8 cellular contexts compared by ENCODE assay signal in genomic region chr10:102450374-102451104, GRCh38. TPM values are rescaled to one million over a fixed set of nuclear protein-coding genes. Genes with fewer than 3 reads are reported as not detected.
DNase-seq lines count a peak whose midpoint lies in the region; ATAC-seq and TF ChIP-seq lines count a peak whose summit lies in the region.

No MANE protein-coding gene starts in this region.

- H3K9me3 Mint-ChIP-seq in activated T-helper 17 cell treated with anti-CD3 and anti-CD28 coated beads, Interleukin-2, amount 50 U/mL, for 72 hours: no peaks in the 10 kb centered on the region
- H3K9me3 Mint-ChIP-seq in nephron: no peaks in the 10 kb centered on the region

- in situ Hi-C loops in KBM-7 (cut with MboI; ENCODE audit: low pct_unique_long_range_greater_than_20kb, low sequenced_read_pairs): no loop called here

- TF ChIP-seq CTCF in fibroblast of pulmonary artery (IDR thresholded peaks at IDR 0.05; ENCODE audit: low read length, missing control alignments) (no peak), nephron (IDR thresholded peaks at IDR 0.05; ENCODE audit: unreplicated experiment in 3 of 3) (no peak)

- DNase-seq in DMS79 treated with DMSO at 0.1 percent for 48 hours (lab: John Stamatoyannopoulos, UW) (peak; percentile 42), KBM-7 (peak; percentile 87), RPMI7951 (ENCODE audit: low read depth) (peak; percentile 76), fibroblast of pulmonary artery (ENCODE audit: low read depth) (peak; percentile 77)
- DNase-seq in stimulated activated naive CD8-positive, alpha-beta T cell treated with anti-CD3 and anti-CD28 coated beads, Interleukin-15, Interleukin-2, amounts not matched to agents 100 U/mL and 50 U/mL, for 24 hours: peak; percentile 87

- peak overlapping the region; percentile 73 for H3K4me3 ChIP-seq in fibroblast of pulmonary artery (replicated peaks; ENCODE audit: low read depth, low read length)

- peaks cover 53% of the 10 kb centered on the region for H3K36me3 Mint-ChIP-seq in activated T-helper 17 cell treated with anti-CD3 and anti-CD28 coated beads, Interleukin-2, amount 50 U/mL, for 72 hours (ENCODE audit: low read depth)
- peaks cover 5% of the 10 kb centered on the region for H3K36me3 Mint-ChIP-seq in nephron (ENCODE audit: low read depth)

- no peaks in the 10 kb centered on the region for H3K27me3 Mint-ChIP-seq in activated T-helper 17 cell treated with anti-CD3 and anti-CD28 coated beads, Interleukin-2, amount 50 U/mL, for 72 hours
- H3K27me3 Mint-ChIP-seq in nephron (ENCODE audit: low read depth): peaks cover 3% of the 10 kb centered on the region

- peak overlapping the region; percentile 84 for H3K4me3 Mint-ChIP-seq in activated T-helper 17 cell treated with anti-CD3 and anti-CD28 coated beads, Interleukin-2, amount 50 U/mL, for 72 hours
- H3K4me3 Mint-ChIP-seq in nephron: peak overlapping the region; percentile 94 to 95 (median 94)

- H3K4me1 Mint-ChIP-seq in activated T-helper 17 cell treated with anti-CD3 and anti-CD28 coated beads, Interleukin-2, amount 50 U/mL, for 72 hours: peaks cover 12% of the 10 kb centered on the region
- H3K4me1 Mint-ChIP-seq in nephron: peaks cover 7% of the 10 kb centered on the region

- ATAC-seq in GM21717 (IDR thresholded peaks at IDR 0.05; ENCODE audit: unreplicated experiment): peak; percentile 62
- ATAC-seq in activated T-helper 17 cell treated with anti-CD3 and anti-CD28 coated beads, Interleukin-2, amount 50 U/mL, for 72 hours (replicated peaks): peak; percentile 67
- peak; percentile 76 for ATAC-seq in stimulated activated naive CD8-positive, alpha-beta T cell treated with anti-CD3 and anti-CD28 coated beads, Interleukin-15, Interleukin-2, amounts not matched to agents 100 U/mL and 50 U/mL, for 24 hours

- peak overlapping the region; percentile 87 for H3K27ac Mint-ChIP-seq in activated T-helper 17 cell treated with anti-CD3 and anti-CD28 coated beads, Interleukin-2, amount 50 U/mL, for 72 hours
- peak overlapping the region; percentile 58 to 77 (median 73) for H3K27ac Mint-ChIP-seq in nephron

RNA-seq across cellular contexts. Expression of gene C10orf95, which starts 0.8 kb away (rescaled TPM):
- not detected in 2 replicates for total RNA-seq in RPMI7951 (2014; rRNA removed; shearing (Covaris generic))
- total RNA-seq in activated T-helper 17 cell treated with anti-CD3 and anti-CD28 coated beads, Interleukin-2, amount 50 U/mL, for 72 hours: under 1 TPM; 0.29 to 0.39 TPM

RNA-seq across cellular contexts. Expression of gene CUEDC2, which starts 18.2 kb away (rescaled TPM):
- total RNA-seq in RPMI7951 (2014; rRNA removed; shearing (Covaris generic)): 43.4 and 53.6 TPM in 2 replicates
- total RNA-seq in activated T-helper 17 cell treated with anti-CD3 and anti-CD28 coated beads, Interleukin-2, amount 50 U/mL, for 72 hours: 10 to 100 TPM; 53.3 to 58.5 TPM

RNA-seq across cellular contexts. Expression of gene FBXL15, which starts 29.9 kb away (rescaled TPM):
- total RNA-seq in RPMI7951 (2014; rRNA removed; shearing (Covaris generic)): 5.3 and 6.1 TPM in 2 replicates
- 10 to 100 TPM; 12.6 to 15.4 TPM for total RNA-seq in activated T-helper 17 cell treated with anti-CD3 and anti-CD28 coated beads, Interleukin-2, amount 50 U/mL, for 72 hours

RNA-seq across cellular contexts. Expression of gene PSD, which starts 32.0 kb away (rescaled TPM):
- total RNA-seq in RPMI7951 (2014; rRNA removed; shearing (Covaris generic)): 0.24 and 1.5 TPM in 2 replicates
- 1 to 10 TPM; 3.0 to 8.0 TPM for total RNA-seq in activated T-helper 17 cell treated with anti-CD3 and anti-CD28 coated beads, Interleukin-2, amount 50 U/mL, for 72 hours

RNA-seq across cellular contexts. Expression of gene ACTR1A, which starts 52.0 kb away (rescaled TPM):
- 116 and 179 TPM in 2 replicates for total RNA-seq in RPMI7951 (2014; rRNA removed; shearing (Covaris generic))
- 10 to 100 TPM; 43.0 to 74.4 TPM for total RNA-seq in activated T-helper 17 cell treated with anti-CD3 and anti-CD28 coated beads, Interleukin-2, amount 50 U/mL, for 72 hours

Comparison
In these comparisons a context has a peak if more than half of its experiments do, and no peak if none do; other contexts are left out.
1. Peak in every context shown above with its lines: DNase-seq, ATAC-seq and H3K4me3 ChIP-seq.